Comparison of ENCODE assay signal across 27 cellular contexts in the genomic region with DNA sequence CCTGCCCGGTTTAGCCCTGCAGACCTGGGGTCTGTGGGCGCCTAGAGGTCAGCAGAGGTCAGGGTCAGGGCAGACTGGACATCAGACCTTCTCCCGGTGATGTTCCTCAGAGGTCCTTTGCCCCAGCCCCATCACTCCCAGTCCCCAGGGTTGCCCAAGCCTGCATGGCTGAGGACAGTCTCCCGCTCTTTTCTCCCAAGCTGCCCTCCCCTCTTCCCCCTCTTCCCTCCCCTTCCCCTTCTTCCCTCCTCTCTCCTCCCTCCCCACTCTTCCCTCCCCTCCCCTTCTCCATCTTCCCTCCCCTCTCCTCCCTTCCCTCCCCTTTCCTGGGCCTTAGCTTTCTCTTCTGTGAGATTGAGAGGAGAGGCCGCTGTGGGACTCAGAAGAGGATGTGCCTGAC. TPM values are rescaled to one million over a fixed set of nuclear protein-coding genes. Genes with fewer than 3 reads are reported as not detected.
"Had no signal": no experiment of that assay in that cellular context is flagged by ENCODE, and none has a peak within 500 bp of the region (broad histone marks: within the 10 kb centered on the region; RNA-seq: fewer than 3 reads in every experiment).

No MANE protein-coding gene starts in this region.

- H3K4me1 ChIP-seq: left lung, lower lobe of right lung, parathyroid adenoma, prostate gland, right lobe of liver had no signal

- H2AFZ ChIP-seq: parathyroid adenoma had no signal

- H3K36me3 Mint-ChIP-seq: memory B cell; stimulated activated effector memory CD8-positive, alpha-beta T cell treated with anti-CD3 and anti-CD28 coated beads, Interleukin-12 subunit alpha, Interleukin-12 subunit beta, amount 100 ng/mL, for 72 hours; type B pancreatic cell had no signal

- DNase-seq: dorsolateral prefrontal cortex; effector CD8-positive, alpha-beta T cell; heart left ventricle; hippocampal formation; islet precursor cell; left lung; lower lobe of right lung; midbrain; right lobe of liver; stimulated activated CD4-positive, alpha-beta T cell treated with anti-CD3 and anti-CD28 coated beads, Interleukin-4, amount 100 ng/mL, for 1 hour; stimulated activated CD8-positive, alpha-beta memory T cell treated with anti-CD3 and anti-CD28 coated beads, Interleukin-4, amount 100 ng/mL, for 48 hours; stimulated activated naive CD8-positive, alpha-beta T cell treated with anti-CD3 and anti-CD28 coated beads, Interleukin-15, Interleukin-2, amounts not matched to agents 100 U/mL and 50 U/mL, for 24 hours; thyroid gland had no signal

- H3K79me2 ChIP-seq: parathyroid adenoma had no signal

- H3K36me3 ChIP-seq: heart left ventricle, left lung, lower lobe of right lung, prostate gland, right lobe of liver, suprapubic skin, thyroid gland had no signal

- H3K27ac ChIP-seq: coronary artery, dorsolateral prefrontal cortex, heart left ventricle, left lung, lower lobe of right lung, parathyroid adenoma, prostate gland, right lobe of liver, suprapubic skin, thyroid gland had no signal

- H3K9ac ChIP-seq: parathyroid adenoma had no signal

- H3K9me3 ChIP-seq: heart left ventricle, left lung, lower lobe of right lung, prostate gland, right lobe of liver, suprapubic skin, thyroid gland had no signal

- H3K4me3 ChIP-seq: coronary artery, dorsolateral prefrontal cortex, left lung, lower lobe of right lung, prostate gland, right lobe of liver, suprapubic skin, thyroid gland had no signal

- H3K9me3 Mint-ChIP-seq: memory B cell; nephron; stimulated activated effector memory CD8-positive, alpha-beta T cell treated with anti-CD3 and anti-CD28 coated beads, Interleukin-12 subunit alpha, Interleukin-12 subunit beta, amount 100 ng/mL, for 72 hours; type B pancreatic cell had no signal

- H3K27ac Mint-ChIP-seq: memory B cell; nephron; stimulated activated effector memory CD8-positive, alpha-beta T cell treated with anti-CD3 and anti-CD28 coated beads, Interleukin-12 subunit alpha, Interleukin-12 subunit beta, amount 100 ng/mL, for 72 hours; type B pancreatic cell had no signal

- H3K4me3 Mint-ChIP-seq: memory B cell; nephron; stimulated activated effector memory CD8-positive, alpha-beta T cell treated with anti-CD3 and anti-CD28 coated beads, Interleukin-12 subunit alpha, Interleukin-12 subunit beta, amount 100 ng/mL, for 72 hours; type B pancreatic cell had no signal

- ATAC-seq: esophagus mucosa; heart left ventricle; left lung; lower lobe of right lung; right lobe of liver; stimulated activated effector memory CD8-positive, alpha-beta T cell treated with anti-CD3 and anti-CD28 coated beads, Interleukin-12 subunit alpha, Interleukin-12 subunit beta, amount 100 ng/mL, for 72 hours; stimulated activated naive CD8-positive, alpha-beta T cell treated with anti-CD3 and anti-CD28 coated beads, Interleukin-15, Interleukin-2, amounts not matched to agents 100 U/mL and 50 U/mL, for 24 hours had no signal

RNA-seq across cellular contexts. Expression of gene LHX3, which starts 10.4 kb away (rescaled TPM):
- total RNA-seq: fibroblast of lung, frontal cortex, glomerular endothelial cell, heart left ventricle, left lung, lower lobe of right lung, omental fat pad, renal cortical epithelial cell, right lobe of liver, thyroid gland had no signal
- polyA plus RNA-seq: fibroblast of lung, heart left ventricle had no signal
